16 cellular contexts compared by ENCODE assay signal in genomic region chr2:241922824-241923601, GRCh38. TPM values are rescaled to one million over a fixed set of nuclear protein-coding genes. Genes with fewer than 3 reads are reported as not detected.
"Had no signal": no experiment of that assay in that cellular context is flagged by ENCODE, and none has a peak within 500 bp of the region (broad histone marks: within the 10 kb centered on the region; RNA-seq: fewer than 3 reads in every experiment).

No MANE protein-coding gene starts in this region.

RNA-seq across cellular contexts. Expression of gene RTP5, which starts 53.5 kb away (rescaled TPM):
- total RNA-seq: heart left ventricle; left colon; left ventricle myocardium inferior; mucosa of descending colon; natural killer cell treated with Interleukin-12 subunit alpha and Interleukin-12 subunit beta and Interleukin-15 and Interleukin-18, amount 100 ng/mL, for 72 hours; pancreas; psoas muscle; renal cortical epithelial cell; right atrium auricular region; right lobe of liver; skeletal muscle tissue; smooth muscle cell; suprapubic skin; upper lobe of right lung had no signal
- polyA plus RNA-seq: heart left ventricle; immature natural killer cell; naive thymus-derived CD4-positive, alpha-beta T cell; smooth muscle cell had no signal
